Comparison of ENCODE assay signal across 1 cellular context in genomic region chr14:92698393-92698792, GRCh38.
TF ChIP-seq lines count a peak whose summit lies in the region.

No MANE protein-coding gene starts in this region.

TF ChIP-seq in HepG2, 621 proteins besides CTCF, POLR2A, EP300 and RAD21 (continued from another document):
- TF ChIP-seq ZNF276 (CRISPR knock-in tag; IDR thresholded peaks at IDR 0.05; ENCODE audit: low read depth) = no peak
